Comparison of ENCODE assay signal across 24 cellular contexts in the genomic region with DNA sequence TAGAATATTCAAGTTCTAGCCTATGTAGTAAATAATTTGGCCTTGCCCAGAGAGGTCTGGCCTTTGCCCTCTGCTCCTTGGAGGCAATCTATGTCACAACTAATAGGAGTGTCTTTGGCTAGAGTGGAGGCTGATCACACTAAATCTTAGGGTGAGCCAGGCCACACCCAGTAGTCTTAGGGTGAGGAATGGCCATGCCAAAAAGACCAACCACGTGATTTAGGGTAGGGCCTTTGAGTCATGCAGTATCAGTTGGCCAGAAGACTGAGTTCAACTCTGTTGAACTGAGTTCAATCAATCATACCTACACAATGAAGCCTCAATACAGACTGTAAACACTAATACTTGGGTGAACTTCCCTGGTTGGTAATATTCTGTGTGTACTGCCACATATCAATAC. TPM values are rescaled to one million over a fixed set of nuclear protein-coding genes. Genes with fewer than 3 reads are reported as not detected.
DNase-seq lines count a peak whose midpoint lies in the region; ATAC-seq and TF ChIP-seq lines count a peak whose summit lies in the region.
"Had no signal": no experiment of that assay in that cellular context is flagged by ENCODE, and none has a peak within 500 bp of the region (broad histone marks: within the 10 kb centered on the region; RNA-seq: fewer than 3 reads in every experiment).

No MANE protein-coding gene starts in this region.

- H3K9me3 ChIP-seq in adrenal gland (replicated peaks in 1 of 3), result no peaks in the 10 kb centered on the region
- no peaks in the 10 kb centered on the region for H3K9me3 ChIP-seq in esophagus squamous epithelium
- no peaks in the 10 kb centered on the region for H3K9me3 ChIP-seq in gastrocnemius medialis
- H3K9me3 ChIP-seq: thoracic aorta had no signal

- H3K4me3 ChIP-seq in adrenal gland (no peak overlapping the region), esophagus squamous epithelium (no peak overlapping the region), gastrocnemius medialis (no peak overlapping the region)
- H3K4me3 ChIP-seq: skin epidermis, thoracic aorta had no signal

- no peak for ATAC-seq in gastrocnemius medialis
- ATAC-seq in GM21526 (IDR thresholded peaks at IDR 0.05; ENCODE audit: low FRiP score, unreplicated experiment), result no peak
- ATAC-seq: activated CD4-positive, alpha-beta T cell treated with anti-CD3 and anti-CD28 coated beads for 36 hours; activated T-helper 17 cell treated with anti-CD3 and anti-CD28 coated beads, Interleukin-2, amount 50 U/mL, for 72 hours had no signal

- intact Hi-C loops in adrenal gland (cut with DNase I), result no loop called here
- intact Hi-C loops in esophagus squamous epithelium (cut with DNase I), result no loop called here
- intact Hi-C loops in gastrocnemius medialis (cut with DNase I; ENCODE audit: low total_unique reads), result no loop called here

- DNase-seq in LHCN-M2 (ENCODE audit: low read depth), result peak; percentile 23
- peak in 5 of 7 donors; percentile 29 to 73 (median 44) for DNase-seq in adrenal gland
- DNase-seq in esophagus squamous epithelium (lab: John Stamatoyannopoulos, UW), result no peak
- peak; percentile 30 for DNase-seq in myocyte (ENCODE audit: low read depth)
- no peak for DNase-seq in NCI-H1417 (lab: John Stamatoyannopoulos, UW)
- DNase-seq in Ammon's horn (ENCODE audit: low spot score), result no peak
- DNase-seq in gastrocnemius medialis, result no peak
- DNase-seq: activated CD4-positive, alpha-beta T cell treated with anti-CD3 and anti-CD28 coated beads for 36 hours; activated naive CD4-positive, alpha-beta T cell treated with anti-CD3 and anti-CD28 coated beads, Interleukin-2, amount 50 U/mL, for 16 hours; amygdala; C1 segment of cervical spinal cord; COR-L47; effector CD4-positive, alpha-beta T cell; GDM1; hippocampal formation; NCI-H1417 treated with DMSO at 0.1 percent for 48 hours; NCI-H2081; NCI-H526; NK-92 treated with Interleukin-12 subunit alpha and Interleukin-12 subunit beta, amount 100 ng/mL, for 24 hours; SHP77 treated with DMSO at 0.1 percent for 48 hours had no signal

- 44 to 80% (median 53%) methylated on average over 1 of the region's 1 CpG for WGBS in adrenal gland, 4 donors
- WGBS in esophagus squamous epithelium, 2 donors, result 17 to 58% methylated on average over 1 of the region's 1 CpG

- no peak for TF ChIP-seq POLR2A in adrenal gland (IDR thresholded peaks at IDR 0.05)
- no peak for TF ChIP-seq POLR2A in esophagus squamous epithelium (IDR thresholded peaks at IDR 0.05)
- TF ChIP-seq POLR2A in gastrocnemius medialis (IDR thresholded peaks at IDR 0.05), result no peak

- H3K27me3 ChIP-seq in adrenal gland (no peaks in the 10 kb centered on the region), esophagus squamous epithelium (no peaks in the 10 kb centered on the region), gastrocnemius medialis (no peaks in the 10 kb centered on the region)

- peak overlapping the region in 1 of 5 donors; percentile 11 for H3K27ac ChIP-seq in adrenal gland
- peak overlapping the region; percentile 41 to 84 (median 72) for H3K27ac ChIP-seq in esophagus squamous epithelium
- H3K27ac ChIP-seq in gastrocnemius medialis, result no peak overlapping the region
- H3K27ac ChIP-seq: skin epidermis, thoracic aorta had no signal

- in situ Hi-C loops in gastrocnemius medialis (cut with MboI; ENCODE audit: low sequenced_read_pairs in 4 of 4), result no loop called here

- H3K4me1 ChIP-seq in adrenal gland (replicated peaks in 1 of 2) (no peaks in the 10 kb centered on the region), esophagus squamous epithelium (peaks cover 0 to 19% (median 0%) of the 10 kb centered on the region in 3 donors), gastrocnemius medialis (no peaks in the 10 kb centered on the region)

- H3K36me3 ChIP-seq in adrenal gland (replicated peaks in 1 of 2), result peaks cover 0 to 54% of the 10 kb centered on the region in 2 donors
- peaks cover 0 to 89% (median 18%) of the 10 kb centered on the region in 3 donors for H3K36me3 ChIP-seq in esophagus squamous epithelium
- H3K36me3 ChIP-seq in gastrocnemius medialis, result peaks cover 0 to 87% of the 10 kb centered on the region in 2 donors

- TF ChIP-seq CTCF in adrenal gland (IDR thresholded peaks at IDR 0.05) (no peak), esophagus squamous epithelium (IDR thresholded peaks at IDR 0.05) (no peak), gastrocnemius medialis (IDR thresholded peaks at IDR 0.05 in 4 of 5, conservative IDR thresholded peaks at IDR 0.05 in 1 of 5) (no peak)

RNA-seq across cellular contexts. Expression of gene FLACC1, which starts 26.0 kb away (rescaled TPM):
- total RNA-seq in LHCN-M2 (2014; rRNA removed) (1.3 and 3.7 TPM in 2 replicates), adrenal gland (1 to 10 TPM in 5 of 8 donors, under 1 TPM in 2, not detected in 1; 0.52 to 4.0 (median 1.9) TPM), esophagus squamous epithelium (1 to 10 TPM in 1 of 4 donors, under 1 TPM in 3; 0.19 to 5.1 (median 0.52) TPM), myocyte (1.8 and 2.4 TPM in 2 replicates), gastrocnemius medialis (1 to 10 TPM in 3 of 4 donors, under 1 TPM in 1; 0.72 to 1.7 (median 1.4) TPM)
- polyA plus RNA-seq in LHCN-M2 (2012), result 0.11 TPM
- 1 to 10 TPM; 1.0 to 2.7 (median 1.2) TPM for polyA plus RNA-seq in adrenal gland
- polyA plus RNA-seq in myocyte (2012), result 1.1 TPM

Comparison
In these comparisons a context has a peak if more than half of its experiments do, and no peak if none do; other contexts are left out.
1. DNase-seq: peak in LHCN-M2 (single experiment), adrenal gland (5 of 7) and myocyte (single experiment); none in esophagus squamous epithelium (single experiment), NCI-H1417 (0 of 3), Ammon's horn (single experiment) and gastrocnemius medialis (0 of 2).
2. H3K27ac ChIP-seq: peak in esophagus squamous epithelium (4 of 4); none in gastrocnemius medialis (0 of 4).